14 cellular contexts compared by ENCODE assay signal in genomic region chr2:112712465-112712864, GRCh38. TPM values are rescaled to one million over a fixed set of nuclear protein-coding genes. Genes with fewer than 3 reads are reported as not detected.
"Had no signal": no experiment of that assay in that cellular context is flagged by ENCODE, and none has a peak within 500 bp of the region (broad histone marks: within the 10 kb centered on the region; RNA-seq: fewer than 3 reads in every experiment).

No MANE protein-coding gene starts in this region.

- H3K36me3 Mint-ChIP-seq: WTC11 had no signal

- H3K4me3 ChIP-seq: ascending aorta, mucosa of descending colon, psoas muscle, vagina had no signal

- H3K9me3 ChIP-seq: ascending aorta, mucosa of descending colon, psoas muscle, vagina had no signal

- H3K4me3 Mint-ChIP-seq: activated naive CD8-positive, alpha-beta T cell treated with anti-CD3 and anti-CD28 coated beads, Interleukin-2, amount 50 U/mL, for 24 hours; WTC11 had no signal

- H3K27ac Mint-ChIP-seq: activated naive CD8-positive, alpha-beta T cell treated with anti-CD3 and anti-CD28 coated beads, Interleukin-2, amount 50 U/mL, for 24 hours; WTC11 had no signal

- ATAC-seq: naive thymus-derived CD8-positive, alpha-beta T cell; psoas muscle; WTC11 had no signal

- H3K36me3 ChIP-seq: ascending aorta, vagina had no signal

- H3K27me3 ChIP-seq: ascending aorta, vagina had no signal

- H3K4me1 ChIP-seq: ascending aorta, psoas muscle, vagina had no signal

- H3K27ac ChIP-seq: ascending aorta, psoas muscle, vagina had no signal

- DNase-seq: activated naive CD4-positive, alpha-beta T cell; activated naive CD8-positive, alpha-beta T cell treated with anti-CD3 and anti-CD28 coated beads, Interleukin-2, amount 50 U/mL, for 24 hours; glutamatergic neuron; mammary epithelial cell; mucosa of descending colon; naive thymus-derived CD8-positive, alpha-beta T cell; occipital lobe; psoas muscle had no signal

RNA-seq across cellular contexts. Expression of gene NT5DC4, which starts 8.4 kb away (rescaled TPM):
- total RNA-seq: ascending aorta; esophagus mucosa; left lobe of liver; mucosa of descending colon; naive thymus-derived CD8-positive, alpha-beta T cell; occipital lobe; psoas muscle; T-helper 1 cell treated with Interleukin-12 subunit alpha and Interleukin-12 subunit beta and Interleukin-4 antibody, amounts not matched to agents 30 ng/mL and 1 ng/mL, for 36 hours; vagina; WTC11 had no signal

RNA-seq across cellular contexts. Expression of gene CKAP2L, which starts 51.9 kb away (rescaled TPM):
- total RNA-seq: ascending aorta; naive thymus-derived CD8-positive, alpha-beta T cell had no signal
